ENCODE assay signal across 8 cellular contexts in the genomic region with DNA sequence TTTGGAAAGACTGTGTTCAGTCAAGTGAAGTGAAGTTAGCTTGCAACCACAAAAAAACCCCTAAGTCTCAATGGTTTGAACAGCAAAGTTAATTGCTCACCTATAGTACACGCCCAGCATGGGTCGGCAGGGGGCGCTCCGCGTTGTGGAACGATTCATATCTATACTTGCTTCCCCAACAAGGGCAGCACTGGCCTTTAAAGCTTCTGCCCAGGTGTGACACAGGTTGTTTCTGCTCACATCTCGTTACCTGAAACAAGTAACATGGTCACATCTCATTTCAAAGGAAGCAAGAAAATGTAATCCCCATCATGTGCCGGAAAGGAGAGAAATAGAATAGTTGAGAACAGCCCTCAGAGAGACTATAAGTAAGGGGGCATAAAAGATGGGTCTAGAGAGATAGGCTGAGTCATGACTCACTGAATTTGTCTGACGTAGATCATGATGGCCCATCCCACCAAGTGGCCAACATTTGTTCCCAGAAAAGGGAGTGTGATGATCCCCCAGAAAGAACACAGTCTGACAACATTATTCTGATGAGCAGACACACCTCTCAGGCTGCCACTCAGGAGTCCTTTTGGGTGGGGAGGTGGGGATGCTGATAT. TPM values are rescaled to one million over a fixed set of nuclear protein-coding genes. Genes with fewer than 3 reads are reported as not detected.
DNase-seq lines count a peak whose midpoint lies in the region; ATAC-seq and TF ChIP-seq lines count a peak whose summit lies in the region.

No MANE protein-coding gene starts in this region.

- no peak overlapping the region for H3K4me2 ChIP-seq in osteoblast (ENCODE audit: insufficient read depth, low read length)

- H3K27me3 ChIP-seq in RWPE2 (ENCODE audit: insufficient read depth, poor library complexity, severe bottlenecking) = no peaks in the 10 kb centered on the region
- H3K27me3 ChIP-seq in osteoblast (ENCODE audit: insufficient read depth, low read length) = peaks cover 7% of the 10 kb centered on the region
- peaks cover 0 to 33% of the 10 kb centered on the region in 2 donors for H3K27me3 ChIP-seq in tibial nerve

- DNase-seq in GDM1 (lab: John Stamatoyannopoulos, UW) = peak; percentile 31
- DNase-seq in LHCN-M2 (ENCODE audit: low read depth) = peak; percentile 36
- peak; percentile 92 for DNase-seq in RWPE2 (ENCODE audit: low spot score)
- peak; percentile 33 to 78 for DNase-seq in foreskin fibroblast
- peak; percentile 89 for DNase-seq in osteoblast (ENCODE audit: insufficient read length, low spot score, missing footprints)
- DNase-seq in tibial nerve (ENCODE audit: low spot score in 2 of 2) = peak; percentile 77 to 94

- no peak overlapping the region for H2AFZ ChIP-seq in osteoblast (ENCODE audit: low read length)

- no peaks in the 10 kb centered on the region for H4K20me1 ChIP-seq in osteoblast (ENCODE audit: insufficient read depth, low read length)

- H3K4me3 Mint-ChIP-seq in activated T-helper 17 cell treated with anti-CD3 and anti-CD28 coated beads, Interleukin-2, amount 50 U/mL, for 72 hours = no peak overlapping the region

- H3K4me1 ChIP-seq in RWPE2 (ENCODE audit: insufficient read depth, poor library complexity, severe bottlenecking) = peaks cover 4% of the 10 kb centered on the region
- peaks cover 3% of the 10 kb centered on the region for H3K4me1 ChIP-seq in osteoblast (ENCODE audit: insufficient read depth, low read length)
- H3K4me1 ChIP-seq in tibial nerve = peaks cover 0 to 20% (median 0%) of the 10 kb centered on the region in 4 donors

- ATAC-seq in RWPE2 (ENCODE audit: low read depth) = peak; percentile 70
- ATAC-seq in activated T-helper 17 cell treated with anti-CD3 and anti-CD28 coated beads, Interleukin-2, amount 50 U/mL, for 72 hours (replicated peaks) = peak; percentile 80
- ATAC-seq in GM19023 (IDR thresholded peaks at IDR 0.05; ENCODE audit: unreplicated experiment) = no peak

- H3K79me2 ChIP-seq in osteoblast (ENCODE audit: insufficient read depth, low read length) = no peaks in the 10 kb centered on the region

- peak in 1 of 2 donors; percentile 21 for TF ChIP-seq EP300 in tibial nerve (IDR thresholded peaks at IDR 0.05)

- no peaks in the 10 kb centered on the region for H3K9me3 Mint-ChIP-seq in activated T-helper 17 cell treated with anti-CD3 and anti-CD28 coated beads, Interleukin-2, amount 50 U/mL, for 72 hours

- no peak overlapping the region for H3K4me3 ChIP-seq in RWPE2 (ENCODE audit: severe bottlenecking)
- no peak overlapping the region for H3K4me3 ChIP-seq in foreskin fibroblast (ENCODE audit: low read depth in 1 of 2, low read length in 2 of 2)
- H3K4me3 ChIP-seq in osteoblast (ENCODE audit: insufficient read depth, low read length) = no peak overlapping the region
- no peak overlapping the region for H3K4me3 ChIP-seq in tibial nerve

- H3K36me3 Mint-ChIP-seq in activated T-helper 17 cell treated with anti-CD3 and anti-CD28 coated beads, Interleukin-2, amount 50 U/mL, for 72 hours (ENCODE audit: low read depth) = no peaks in the 10 kb centered on the region

- H3K27ac ChIP-seq in RWPE2 (ENCODE audit: poor library complexity, severe bottlenecking) (no peak overlapping the region), osteoblast (ENCODE audit: low read depth, low read length) (no peak overlapping the region), tibial nerve (no peak overlapping the region)

- WGBS in tibial nerve, 2 donors = 18 to 19% methylated on average over 9 of the region's 9 CpGs

- TF ChIP-seq POLR2A in tibial nerve (IDR thresholded peaks at IDR 0.05) = no peak

- H3K9me3 ChIP-seq in RWPE2 (ENCODE audit: severe bottlenecking) (no peaks in the 10 kb centered on the region), osteoblast (ENCODE audit: low read depth, low read length) (no peaks in the 10 kb centered on the region), tibial nerve (no peaks in the 10 kb centered on the region)

- H3K4me1 Mint-ChIP-seq in activated T-helper 17 cell treated with anti-CD3 and anti-CD28 coated beads, Interleukin-2, amount 50 U/mL, for 72 hours = peaks cover 9% of the 10 kb centered on the region

- H3K27me3 Mint-ChIP-seq in activated T-helper 17 cell treated with anti-CD3 and anti-CD28 coated beads, Interleukin-2, amount 50 U/mL, for 72 hours = peaks cover 18% of the 10 kb centered on the region

- H3K36me3 ChIP-seq in RWPE2 (ENCODE audit: low read depth) (no peaks in the 10 kb centered on the region), osteoblast (ENCODE audit: insufficient read depth, low read length) (no peaks in the 10 kb centered on the region), tibial nerve (no peaks in the 10 kb centered on the region)

- TF ChIP-seq CTCF in RWPE2 (IDR thresholded peaks at IDR 0.05; ENCODE audit: poor library complexity, severe bottlenecking) (peak; percentile 100), foreskin fibroblast (IDR thresholded peaks at IDR 0.05; ENCODE audit: low read depth, low read length) (peak; percentile 95), osteoblast (IDR thresholded peaks at IDR 0.05; ENCODE audit: extremely low read depth, low read depth, low read length) (peak; percentile 94), tibial nerve (IDR thresholded peaks at IDR 0.05) (peak; percentile 54 to 80 (median 71))

- H3K27ac Mint-ChIP-seq in activated T-helper 17 cell treated with anti-CD3 and anti-CD28 coated beads, Interleukin-2, amount 50 U/mL, for 72 hours = no peak overlapping the region

RNA-seq across cellular contexts. Expression of gene HNF4A, which starts 29.0 kb away (rescaled TPM):
- not detected in 2 replicates for total RNA-seq in LHCN-M2 (2014; rRNA removed)
- polyA plus RNA-seq in LHCN-M2 (2012) = not detected
- total RNA-seq in activated T-helper 17 cell treated with anti-CD3 and anti-CD28 coated beads, Interleukin-2, amount 50 U/mL, for 72 hours = not detected
- total RNA-seq in osteoblast = not detected in 2 replicates
- total RNA-seq in tibial nerve = not detected

RNA-seq across cellular contexts. Expression of gene R3HDML, which starts 47.7 kb away (rescaled TPM):
- total RNA-seq in LHCN-M2 (2014; rRNA removed) (not detected in 2 replicates), osteoblast (not detected in 2 replicates), tibial nerve (not detected)
- polyA plus RNA-seq in LHCN-M2 (2012) = not detected
- not detected for total RNA-seq in activated T-helper 17 cell treated with anti-CD3 and anti-CD28 coated beads, Interleukin-2, amount 50 U/mL, for 72 hours

Comparison
In these comparisons a context has a peak if more than half of its experiments do, and no peak if none do; other contexts are left out.
1. DNase-seq: peak in every context shown above with its lines; median percentile 92 in RWPE2; 89 in osteoblast; 86 in tibial nerve; 56 in foreskin fibroblast; 36 in LHCN-M2; 31 in GDM1.